ENCODE assay signal across 8 cellular contexts in genomic region chr4:89111833-89112563, GRCh38. TPM values are rescaled to one million over a fixed set of nuclear protein-coding genes. Genes with fewer than 3 reads are reported as not detected.
DNase-seq lines count a peak whose midpoint lies in the region; ATAC-seq, FAIRE-seq and TF ChIP-seq lines count a peak whose summit lies in the region.

No MANE protein-coding gene starts in this region.

- ATAC-seq in naive thymus-derived CD4-positive, alpha-beta T cell: no peak
- ATAC-seq in HG03097 (IDR thresholded peaks at IDR 0.05; ENCODE audit: low FRiP score, unreplicated experiment) (no peak), GM19351 (IDR thresholded peaks at IDR 0.05; ENCODE audit: unreplicated experiment) (no peak), GM21717 (IDR thresholded peaks at IDR 0.05; ENCODE audit: unreplicated experiment) (no peak)

- CTCF ChIA-PET in endothelial cell of umbilical vein (lab: Charles Lee): interaction anchor here (0.9 kb wide), 1 partner anchor 9 kb away, joined by 3 read pairs; no protein-coding TSS in a partner anchor
- CTCF ChIA-PET in naive thymus-derived CD4-positive, alpha-beta T cell (lab: Charles Lee): interaction anchor here (0.6 kb wide), 1 partner anchor 161 kb away, joined by 4 read pairs; no protein-coding TSS in a partner anchor

- DNase-seq in AG09319 (ENCODE audit: extremely low read depth, low read depth): peak; percentile 75
- peak; percentile 94 for DNase-seq in GM23248
- DNase-seq in SK-MEL-5 (ENCODE audit: low read depth, low spot score): peak; percentile 40
- peak; percentile 12 for DNase-seq in endothelial cell of umbilical vein (ENCODE audit: low read depth, low spot score)
- DNase-seq in naive thymus-derived CD4-positive, alpha-beta T cell: peak in 1 of 9 donors; percentile 3

- H3K27ac Mint-ChIP-seq in naive thymus-derived CD4-positive, alpha-beta T cell: peak overlapping the region; percentile 64 to 94 (median 85)

- H3K4me3 Mint-ChIP-seq in naive thymus-derived CD4-positive, alpha-beta T cell: peak overlapping the region; percentile 84 to 93 (median 90)

- no peaks in the 10 kb centered on the region for H3K9me2 ChIP-seq in GM23248 (ENCODE audit: insufficient read depth)

- dilution Hi-C loops in endothelial cell of umbilical vein (cut with MboI; ENCODE audit: extremely low pct_ligation_motif_present, low sequenced_read_pairs): no loop called here

- peaks cover 21% of the 10 kb centered on the region; the same call in 1 of the 2 replicates for H3F3A ChIP-seq in GM23248 (ENCODE audit: insufficient read depth)

- H3K36me3 ChIP-seq in GM23248 (ENCODE audit: low read depth) (no peaks in the 10 kb centered on the region), endothelial cell of umbilical vein (ENCODE audit: control insufficient read depth in 2 of 2, extremely low read depth in 1 of 2, insufficient read depth in 2 of 2, low read length in 2 of 2) (no peaks in the 10 kb centered on the region)
- peaks cover 0 to 5% (median 0%) of the 10 kb centered on the region in 3 experiments for H3K36me3 ChIP-seq in naive thymus-derived CD4-positive, alpha-beta T cell (ENCODE audit: control insufficient read depth in 2 of 3, insufficient read depth in 3 of 3, low read length in 3 of 3)

- TF ChIP-seq CTCF in AG09319 (IDR thresholded peaks at IDR 0.05; ENCODE audit: low read depth, low read length): no peak
- no peak for TF ChIP-seq CTCF in endothelial cell of umbilical vein (IDR thresholded peaks at IDR 0.05; ENCODE audit: extremely low read depth in 1 of 2, insufficient read depth in 1 of 2, low read depth in 1 of 2, low read length in 2 of 2)

- H3K27me3 Mint-ChIP-seq in naive thymus-derived CD4-positive, alpha-beta T cell: peaks cover 0 to 25% (median 0%) of the 10 kb centered on the region in 5 donors

- BruUV-seq in endothelial cell of umbilical vein (replicated peaks; lab: Mats Ljungman, UMichigan): TSS peak; percentile 47

- H3K4me2 ChIP-seq in GM23248 (ENCODE audit: unreplicated experiment) (peak overlapping the region; percentile 87), endothelial cell of umbilical vein (ENCODE audit: insufficient read depth, low read length) (peak overlapping the region; percentile 96)

- H3K79me2 ChIP-seq in GM23248 (ENCODE audit: insufficient read depth) (peaks cover 8% of the 10 kb centered on the region; the same call in 1 of the 2 replicates), endothelial cell of umbilical vein (ENCODE audit: control insufficient read depth, insufficient read depth, low read length) (no peaks in the 10 kb centered on the region)

- intact Hi-C loops in endothelial cell of umbilical vein (cut with micrococcal nuclease): loop anchor here (1.0 to 10.0 kb wide), 4 partner anchors 55 to 577 kb away; partner anchors contain the start of gene FAM13A
- intact Hi-C loops in naive thymus-derived CD4-positive, alpha-beta T cell (cut with micrococcal nuclease): loop anchor here (1.0 to 5.0 kb wide), 20 partner anchors 46 to 1891 kb away; partner anchors contain the start of genes HERC3 (in 2 of the 2), HERC5 (in 2 of the 2), KLHL8 (in 2 of the 2) and PPM1K (in 2 of the 2)

- H3K4me3 ChIP-seq in GM23248: peak overlapping the region; percentile 82
- peak overlapping the region; percentile 58 to 82 (median 59) for H3K4me3 ChIP-seq in endothelial cell of umbilical vein (replicated peaks in 1 of 3; ENCODE audit: insufficient read depth in 1 of 3, low read depth in 1 of 3, low read length in 3 of 3)
- peak overlapping the region; percentile 80 for H3K4me3 ChIP-seq in naive thymus-derived CD4-positive, alpha-beta T cell (ENCODE audit: low read length)

- in situ Hi-C loops in GM23248 (cut with MboI) (no loop called here), SK-MEL-5 (cut with HindIII; ENCODE audit: low pct_unique_long_range_greater_than_20kb, low sequenced_read_pairs) (no loop called here)

- peaks cover 7 to 51% (median 14%) of the 10 kb centered on the region in 11 donors for H3K9me3 Mint-ChIP-seq in naive thymus-derived CD4-positive, alpha-beta T cell

- H4K20me1 ChIP-seq in GM23248 (ENCODE audit: insufficient read depth): no peaks in the 10 kb centered on the region
- no peaks in the 10 kb centered on the region for H4K20me1 ChIP-seq in endothelial cell of umbilical vein (replicated peaks; ENCODE audit: control insufficient read depth, extremely low read depth, insufficient read depth, low read length)

- peak; percentile 79 for FAIRE-seq in endothelial cell of umbilical vein (lab: Jason Lieb, UNC)

- TF ChIP-seq POLR2A in endothelial cell of umbilical vein (IDR thresholded peaks at IDR 0.05; ENCODE audit: low read depth, low read length): no peak

- H3K4me1 Mint-ChIP-seq in naive thymus-derived CD4-positive, alpha-beta T cell: peaks cover 20 to 28% (median 24%) of the 10 kb centered on the region in 7 donors

- 12% methylated on average over 15 of the region's 15 CpGs for WGBS in GM23248 (ENCODE audit: low coverage in 1 of 2, low lambda C conversion rate in 2 of 2, missing lambda C conversion rate in 2 of 2), 2 experiments

- H3K9me3 ChIP-seq in GM23248 (ENCODE audit: low read depth) (no peaks in the 10 kb centered on the region), endothelial cell of umbilical vein (replicated peaks; ENCODE audit: control insufficient read depth, insufficient read depth, low read length) (no peaks in the 10 kb centered on the region)
- H3K9me3 ChIP-seq in naive thymus-derived CD4-positive, alpha-beta T cell (ENCODE audit: control insufficient read depth in 2 of 3, low read length in 3 of 3): no peaks in the 10 kb centered on the region

- POLR2A ChIA-PET in endothelial cell of umbilical vein (lab: Charles Lee): no interaction called here
- POLR2A ChIA-PET in naive thymus-derived CD4-positive, alpha-beta T cell (lab: Charles Lee): no interaction called here

- H3K36me3 Mint-ChIP-seq in naive thymus-derived CD4-positive, alpha-beta T cell: peaks cover 16 to 34% (median 19%) of the 10 kb centered on the region in 5 donors

- peaks cover 17% of the 10 kb centered on the region for H3K27me3 ChIP-seq in GM23248 (replicated peaks; ENCODE audit: insufficient read depth)
- peaks cover 12 to 15% of the 10 kb centered on the region in 2 experiments for H3K27me3 ChIP-seq in endothelial cell of umbilical vein (ENCODE audit: control insufficient read depth in 2 of 2, insufficient read depth in 2 of 2, low read length in 2 of 2)
- no peaks in the 10 kb centered on the region for H3K27me3 ChIP-seq in naive thymus-derived CD4-positive, alpha-beta T cell (ENCODE audit: control insufficient read depth in 2 of 2, insufficient read depth in 2 of 2, low read length in 2 of 2)

- H3K9me1 ChIP-seq in endothelial cell of umbilical vein (replicated peaks; ENCODE audit: control insufficient read depth, extremely low read depth, insufficient read depth, low read length): no peaks in the 10 kb centered on the region

- peaks cover 5% of the 10 kb centered on the region for H3K4me1 ChIP-seq in GM23248 (ENCODE audit: insufficient read depth)
- peaks cover 13% of the 10 kb centered on the region for H3K4me1 ChIP-seq in endothelial cell of umbilical vein (ENCODE audit: control insufficient read depth, extremely low read depth, insufficient read depth, low read length)
- peaks cover 10 to 15% of the 10 kb centered on the region in 2 donors for H3K4me1 ChIP-seq in naive thymus-derived CD4-positive, alpha-beta T cell (ENCODE audit: control insufficient read depth in 2 of 2, insufficient read depth in 2 of 2, low read length in 2 of 2)

- peak overlapping the region; percentile 81 for H3K9ac ChIP-seq in GM23248
- H3K9ac ChIP-seq in endothelial cell of umbilical vein (replicated peaks; ENCODE audit: extremely low read depth, insufficient read depth, low read length): peak overlapping the region; percentile 64

- H3K27ac ChIP-seq in GM23248 (peak overlapping the region; percentile 76), endothelial cell of umbilical vein (ENCODE audit: insufficient read depth, low read depth, low read length) (peak overlapping the region; percentile 40)
- H3K27ac ChIP-seq in naive thymus-derived CD4-positive, alpha-beta T cell (ENCODE audit: low read depth, low read length): peak overlapping the region; percentile 81

- H2AFZ ChIP-seq in GM23248 (peak overlapping the region; percentile 82), endothelial cell of umbilical vein (ENCODE audit: low read depth, low read length) (peak overlapping the region; percentile 93)

RNA-seq across cellular contexts. Expression of gene TIGD2, which starts 0.7 kb away (rescaled TPM):
- 9.9 and 10.5 TPM in 2 replicates for total RNA-seq in GM23248 (2014; rRNA removed; shearing (Covaris generic))
- polyA plus RNA-seq in GM23248 (2016; fragmentation: Nextera tagmentation; extraction: Ambion mirVana) (7.2 and 7.6 TPM in 2 replicates), endothelial cell of umbilical vein (1.0 and 1.1 TPM in 2 replicates)
- 15.2 and 15.9 TPM in 2 replicates for total RNA-seq in SK-MEL-5 (2014; rRNA removed; shearing (Covaris generic))
- 8.1 and 10.9 TPM in 2 replicates for polyA plus RNA-seq in SK-MEL-5 (2015; cell fraction: cytosol; rRNA removed)
- polyA plus RNA-seq in SK-MEL-5 (2015; cell fraction: nucleus; rRNA removed): 10.2 and 11.5 TPM in 2 replicates
- total RNA-seq in endothelial cell of umbilical vein: 4.2 and 5.0 TPM in 2 replicates
- 1.3 and 1.7 TPM in 2 replicates for polyA plus RNA-seq in endothelial cell of umbilical vein (2011; cell fraction: cytosol; rRNA removed)
- 1.5 and 1.8 TPM in 2 replicates for polyA plus RNA-seq in endothelial cell of umbilical vein (2011; cell fraction: nucleus; rRNA removed)
- 1.4 and 2.7 TPM in 2 replicates for polyA plus RNA-seq in endothelial cell of umbilical vein (2012)
- 1.8 and 2.1 TPM in 2 replicates for polyA minus RNA-seq in endothelial cell of umbilical vein
- polyA minus RNA-seq in endothelial cell of umbilical vein (2011; cell fraction: cytosol; rRNA and poly(A)+ RNA removed): 4.2 TPM
- polyA minus RNA-seq in endothelial cell of umbilical vein (2011; cell fraction: nucleus; rRNA and poly(A)+ RNA removed): 2.8 and 2.9 TPM in 2 replicates
- total RNA-seq in naive thymus-derived CD4-positive, alpha-beta T cell: 1 to 10 TPM; 3.0 to 7.9 (median 5.2) TPM
- 1 to 10 TPM; 6.8 TPM for polyA plus RNA-seq in naive thymus-derived CD4-positive, alpha-beta T cell

RNA-seq across cellular contexts. Expression of gene FAM13A, which starts 55.0 kb away (rescaled TPM):
- total RNA-seq in GM23248 (2014; rRNA removed; shearing (Covaris generic)): 6.6 and 7.8 TPM in 2 replicates
- polyA plus RNA-seq in GM23248 (2016; fragmentation: Nextera tagmentation; extraction: Ambion mirVana): 5.3 and 5.5 TPM in 2 replicates
- 15.1 and 15.5 TPM in 2 replicates for total RNA-seq in SK-MEL-5 (2014; rRNA removed; shearing (Covaris generic))
- 11.7 and 13.2 TPM in 2 replicates for polyA plus RNA-seq in SK-MEL-5 (2015; cell fraction: cytosol; rRNA removed)
- 19.2 and 26.7 TPM in 2 replicates for polyA plus RNA-seq in SK-MEL-5 (2015; cell fraction: nucleus; rRNA removed)
- 9.4 and 10.5 TPM in 2 replicates for total RNA-seq in endothelial cell of umbilical vein
- 2.1 and 3.3 TPM in 2 replicates for polyA plus RNA-seq in endothelial cell of umbilical vein
- polyA plus RNA-seq in endothelial cell of umbilical vein (2011; cell fraction: cytosol; rRNA removed): 3.2 TPM in 2 replicates
- polyA plus RNA-seq in endothelial cell of umbilical vein (2011; cell fraction: nucleus; rRNA removed): 16.1 and 16.9 TPM in 2 replicates
- polyA plus RNA-seq in endothelial cell of umbilical vein (2012): 4.1 and 5.0 TPM in 2 replicates
- polyA minus RNA-seq in endothelial cell of umbilical vein: 13.5 and 17.1 TPM in 2 replicates
- polyA minus RNA-seq in endothelial cell of umbilical vein (2011; cell fraction: cytosol; rRNA and poly(A)+ RNA removed): 6.8 TPM
- polyA minus RNA-seq in endothelial cell of umbilical vein (2011; cell fraction: nucleus; rRNA and poly(A)+ RNA removed): 45.1 and 54.6 TPM in 2 replicates
- total RNA-seq in naive thymus-derived CD4-positive, alpha-beta T cell: 10 to 100 TPM in 3 of 5 experiments, 1 to 10 TPM in 2; 4.5 to 60.4 (median 10.2) TPM
- polyA plus RNA-seq in naive thymus-derived CD4-positive, alpha-beta T cell: 10 to 100 TPM in 1 of 2 donors, 1 to 10 TPM in 1; 8.0 to 23.2 TPM
